ENCODE assay signal across 13 cellular contexts in the genomic region with DNA sequence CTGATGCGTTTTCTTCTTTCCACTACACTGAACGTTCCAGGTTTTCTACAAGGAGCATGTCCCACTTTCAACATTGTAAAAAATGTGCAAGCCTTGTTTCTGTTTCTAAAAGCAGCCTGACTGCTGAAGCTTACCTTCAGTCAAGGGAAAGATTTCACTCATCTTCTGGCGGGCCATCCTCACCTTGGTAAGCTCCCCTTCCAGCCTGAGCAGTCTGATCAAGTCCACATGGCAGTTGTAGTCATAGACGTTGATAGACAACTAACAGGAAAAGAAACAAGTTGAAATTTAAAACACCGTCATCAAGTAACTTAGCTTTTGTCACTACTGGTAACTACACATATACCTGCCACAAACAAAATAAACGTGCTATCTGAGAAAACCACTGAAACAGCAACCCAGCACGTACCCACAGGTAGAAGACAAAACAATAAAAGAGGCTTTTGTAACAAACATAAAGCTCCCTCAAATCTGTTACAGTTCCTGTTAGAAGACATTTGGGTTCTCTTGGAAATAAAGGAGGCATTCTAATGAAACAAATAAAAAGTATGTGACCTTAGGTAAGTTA.
"Had no signal": no experiment of that assay in that cellular context is flagged by ENCODE, and none has a peak within 500 bp of the region (broad histone marks: within the 10 kb centered on the region; RNA-seq: fewer than 3 reads in every experiment).

No MANE protein-coding gene starts in this region.

- H3K27me3 Mint-ChIP-seq: naive thymus-derived CD4-positive, alpha-beta T cell had no signal

- ATAC-seq: gastrocnemius medialis; heart right ventricle; naive thymus-derived CD4-positive, alpha-beta T cell had no signal

- H3K9me3 Mint-ChIP-seq: T-helper 2 cell treated with Interferon-gamma antibody and Interleukin-4, amounts not matched to agents 5 μg/mL and 100 μg/mL, for 36 hours had no signal

- H3K4me3 Mint-ChIP-seq: naive thymus-derived CD4-positive, alpha-beta T cell; T-helper 2 cell treated with Interferon-gamma antibody and Interleukin-4, amounts not matched to agents 5 μg/mL and 100 μg/mL, for 36 hours had no signal

- DNase-seq: activated naive CD4-positive, alpha-beta T cell; activated T-cell treated with anti-CD3 and anti-CD28 coated beads, Interleukin-2, amount 50 U/mL, for 48 hours; adrenal gland; caudate nucleus; effector CD4-positive, alpha-beta T cell; gastrocnemius medialis; heart right ventricle; mammary epithelial cell; naive thymus-derived CD4-positive, alpha-beta T cell; stimulated activated CD4-positive, alpha-beta T cell treated with anti-CD3 and anti-CD28 coated beads, Interleukin-4, amount 100 ng/mL, for 4 hours; tibial artery; uterus had no signal

- H3K27ac Mint-ChIP-seq: T-helper 2 cell treated with Interferon-gamma antibody and Interleukin-4, amounts not matched to agents 5 μg/mL and 100 μg/mL, for 36 hours had no signal
